Comparison of ENCODE assay signal across 1 cellular context in the genomic region with DNA sequence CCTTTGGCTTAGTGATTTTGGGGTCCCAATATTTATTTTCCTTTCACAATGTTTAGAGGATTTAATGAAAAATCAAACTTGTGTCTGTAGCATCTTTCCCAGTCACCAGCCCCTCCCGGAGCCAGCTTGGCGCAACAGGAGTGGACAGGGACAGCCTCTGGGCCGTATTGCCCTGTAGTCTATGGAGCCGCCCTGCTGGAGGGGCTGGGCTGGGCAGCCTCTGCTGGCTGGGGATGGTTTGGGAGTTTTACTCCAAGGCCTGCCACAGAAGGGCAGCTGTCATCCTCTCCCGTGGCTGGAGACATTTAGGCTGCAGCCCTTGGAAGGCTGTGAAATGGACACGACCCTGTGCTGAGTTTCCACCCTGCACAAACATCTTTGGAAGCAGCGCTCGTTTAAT.
TF ChIP-seq lines count a peak whose summit lies in the region.

No MANE protein-coding gene starts in this region.

TF ChIP-seq in H1, 55 proteins besides CTCF, POLR2A, EP300 and RAD21 (continued from another document):
- TF ChIP-seq ATF3 (IDR thresholded peaks at IDR 0.05; ENCODE audit: insufficient read depth, low read depth, low read length) = no peak
- TF ChIP-seq GABPA (IDR thresholded peaks at IDR 0.05; ENCODE audit: borderline replicate concordance, insufficient read depth, low read length) = no peak
- no peak for TF ChIP-seq RFX5 (IDR thresholded peaks at IDR 0.05; ENCODE audit: borderline replicate concordance, low read depth, low read length)
- no peak for TF ChIP-seq KDM4A (IDR thresholded peaks at IDR 0.05; ENCODE audit: low read depth, low read length, severe bottlenecking)
- TF ChIP-seq RBBP5 (IDR thresholded peaks at IDR 0.05; ENCODE audit: borderline replicate concordance, low read depth, low read length) = no peak
- TF ChIP-seq SP2 (IDR thresholded peaks at IDR 0.05; ENCODE audit: low read length) = no peak
- no peak for TF ChIP-seq PHF8 (conservative IDR thresholded peaks at IDR 0.05; ENCODE audit: low read depth, low read length)
- no peak for TF ChIP-seq EGR1 (IDR thresholded peaks at IDR 0.05; ENCODE audit: borderline replicate concordance, low read depth, low read length)
- no peak for TF ChIP-seq SIRT6 (IDR thresholded peaks at IDR 0.05; ENCODE audit: low read length)
- TF ChIP-seq CBX8 (IDR thresholded peaks at IDR 0.05; ENCODE audit: borderline replicate concordance, low read depth, low read length) = no peak
